Comparison of ENCODE assay signal across 8 cellular contexts in the genomic region with DNA sequence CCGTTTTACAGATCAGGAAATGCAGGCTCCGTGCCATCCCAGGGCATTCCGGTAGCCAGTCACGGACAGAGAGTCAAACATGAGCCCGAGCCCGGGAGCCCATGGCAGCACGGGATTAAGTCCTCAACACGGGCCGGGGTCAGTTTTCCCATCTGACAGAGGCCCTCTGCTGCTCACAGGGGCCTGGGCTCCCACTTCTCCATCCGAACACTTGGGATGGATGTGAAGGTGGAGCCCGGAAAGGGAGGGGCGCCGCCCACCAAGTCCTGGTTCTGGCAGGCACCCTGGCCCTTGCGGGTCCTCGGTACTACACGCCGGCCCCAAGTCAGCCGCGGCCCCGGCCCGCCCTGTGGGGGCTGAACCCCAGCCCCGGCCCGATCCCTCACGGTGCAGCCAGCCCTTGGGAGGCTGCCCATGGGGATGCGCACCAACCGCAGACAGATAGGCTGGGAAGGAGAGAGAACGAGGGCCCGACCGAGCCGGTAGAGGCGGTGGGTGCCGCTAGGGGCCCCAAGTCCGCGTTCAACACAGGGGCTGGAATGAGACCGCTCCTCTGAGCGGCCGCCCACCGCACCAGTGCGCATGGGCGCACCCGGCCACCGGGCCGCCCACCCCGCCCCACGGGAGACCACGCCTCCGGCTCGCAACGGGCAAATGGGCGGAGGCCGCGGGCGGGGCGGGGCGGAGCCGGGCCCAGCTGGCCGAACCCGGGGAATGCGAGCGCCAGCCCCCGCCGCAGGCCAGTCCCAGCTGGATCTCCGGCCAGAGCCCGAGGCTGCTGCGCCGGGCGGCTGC.
DNase-seq lines count a peak whose midpoint lies in the region; ATAC-seq and TF ChIP-seq lines count a peak whose summit lies in the region.

A gene (plus strand): TSS at position 743 of the 795 bp plus-strand sequence. CDS start 17,916 bp downstream, outside the sequence.

- H3K4me3 ChIP-seq in AG09309 (ENCODE audit: control insufficient read depth, low read depth, low read length), result peak within 1 kb of the TSS; percentile 84

- TF ChIP-seq CTCF in AG09309 (IDR thresholded peaks at IDR 0.05; ENCODE audit: control insufficient read depth, insufficient read depth, low read depth, low read length, missing control alignments), result peak; percentile 41

- ATAC-seq in GM18873 (IDR thresholded peaks at IDR 0.05; ENCODE audit: low FRiP score, unreplicated experiment), result peak; percentile 70
- ATAC-seq in HG03135 (IDR thresholded peaks at IDR 0.05; ENCODE audit: unreplicated experiment), result peak; percentile 86

- DNase-seq in AG09309 (ENCODE audit: low read depth), result peak; percentile 65
- DNase-seq in NCI-H226, result peak; percentile 80
- peak; percentile 89 for DNase-seq in activated CD4-positive, CD25-positive, alpha-beta regulatory T cell treated with anti-CD3 and anti-CD28 coated beads, Interleukin-2, amount 50 U/mL, for 72 hours
- DNase-seq in cerebellar nuclear complex (lab: John Stamatoyannopoulos, UW), result peak; percentile 49 to 63
- DNase-seq in kidney tubule cell (ENCODE audit: low spot score), result peak; percentile 93
- DNase-seq in stimulated activated CD4-positive, alpha-beta T cell treated with anti-CD3 and anti-CD28 coated beads, Interleukin-15, amount 100 ng/mL, for 48 hours (ENCODE audit: low read depth in 2 of 2), result peak; percentile 67 to 84

Comparison
In these comparisons a context has a peak if more than half of its experiments do, and no peak if none do; other contexts are left out.
1. Peak in every context shown above with its lines: DNase-seq, ATAC-seq and H3K4me3 ChIP-seq.